In the genomic region with DNA sequence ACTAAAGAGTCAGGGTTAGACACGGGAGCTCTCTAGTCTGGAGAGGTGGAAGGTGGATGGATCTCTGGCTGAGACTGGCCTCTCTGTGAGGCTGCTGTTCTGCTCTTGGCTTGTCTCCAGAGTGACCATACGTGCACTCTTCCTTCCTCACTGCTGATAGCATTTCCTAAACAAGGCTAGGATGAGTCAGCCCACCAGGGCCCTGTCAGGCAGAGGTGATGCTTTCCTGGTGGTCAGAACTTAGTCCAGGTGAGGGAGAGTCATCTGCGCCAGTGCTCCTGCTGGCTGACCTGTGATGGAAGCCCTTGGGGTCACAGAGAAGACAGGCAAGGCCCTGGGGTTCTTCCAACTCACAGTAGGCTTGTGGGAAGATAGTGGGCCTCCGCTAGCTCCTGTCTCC, we compare ENCODE assay signal across 17 cellular contexts. TPM values are rescaled to one million over a fixed set of nuclear protein-coding genes. Genes with fewer than 3 reads are reported as not detected.
DNase-seq lines count a peak whose midpoint lies in the region; ATAC-seq, FAIRE-seq and TF ChIP-seq lines count a peak whose summit lies in the region.
"Had no signal": no experiment of that assay in that cellular context is flagged by ENCODE, and none has a peak within 500 bp of the region (broad histone marks: within the 10 kb centered on the region; RNA-seq: fewer than 3 reads in every experiment).

No MANE protein-coding gene starts in this region.

- H3K27me3 Mint-ChIP-seq in naive thymus-derived CD4-positive, alpha-beta T cell: peaks cover 0 to 31% (median 5%) of the 10 kb centered on the region in 5 donors

- no peak overlapping the region for H3K4me3 ChIP-seq in RWPE2 (ENCODE audit: severe bottlenecking)
- no peak overlapping the region for H3K4me3 ChIP-seq in endothelial cell of umbilical vein (replicated peaks in 1 of 3; ENCODE audit: insufficient read depth in 1 of 3, low read depth in 1 of 3, low read length in 3 of 3)
- H3K4me3 ChIP-seq in naive thymus-derived CD4-positive, alpha-beta T cell (ENCODE audit: low read length): no peak overlapping the region
- H3K4me3 ChIP-seq in coronary artery: no peak overlapping the region
- H3K4me3 ChIP-seq: colonic mucosa, Peyer's patch had no signal

- H3K27me3 ChIP-seq in RWPE2 (ENCODE audit: insufficient read depth, poor library complexity, severe bottlenecking) (no peaks in the 10 kb centered on the region), endothelial cell of umbilical vein (ENCODE audit: control insufficient read depth in 2 of 2, insufficient read depth in 2 of 2, low read length in 2 of 2) (no peaks in the 10 kb centered on the region)
- no peaks in the 10 kb centered on the region for H3K27me3 ChIP-seq in naive thymus-derived CD4-positive, alpha-beta T cell (ENCODE audit: control insufficient read depth in 2 of 2, insufficient read depth in 2 of 2, low read length in 2 of 2)
- H3K27me3 ChIP-seq: colonic mucosa, Peyer's patch had no signal

- no peak overlapping the region for H2AFZ ChIP-seq in endothelial cell of umbilical vein (ENCODE audit: low read depth, low read length)

- BruUV-seq in endothelial cell of umbilical vein (replicated peaks; lab: Mats Ljungman, UMichigan): no TSS peak

- no peak overlapping the region for H3K9ac ChIP-seq in endothelial cell of umbilical vein (replicated peaks; ENCODE audit: extremely low read depth, insufficient read depth, low read length)

- no peaks in the 10 kb centered on the region for H3K36me3 Mint-ChIP-seq in naive thymus-derived CD4-positive, alpha-beta T cell
- H3K36me3 Mint-ChIP-seq: naive thymus-derived CD8-positive, alpha-beta T cell had no signal

- peak; percentile 23 for DNase-seq in HCEC 1CT
- peak; percentile 60 for DNase-seq in RWPE2 (ENCODE audit: low spot score)
- peak; percentile 53 for DNase-seq in endothelial cell of umbilical vein (ENCODE audit: low read depth, low spot score)
- no peak for DNase-seq in naive thymus-derived CD4-positive, alpha-beta T cell
- no peak for DNase-seq in HTR-8/SVneo (ENCODE audit: insufficient read length, low spot score)
- no peak for DNase-seq in coronary artery (ENCODE audit: low spot score)
- DNase-seq in SK-N-DZ (ENCODE audit: low spot score): no peak
- DNase-seq: activated naive CD4-positive, alpha-beta T cell treated with anti-CD3 and anti-CD28 coated beads for 36 hours; colonic mucosa; naive thymus-derived CD8-positive, alpha-beta T cell; NCI-H1105 treated with DMSO at 0.1 percent for 48 hours; NCI-H446 treated with DMSO at 0.1 percent for 48 hours; Peyer's patch; substantia nigra had no signal

- H3K27ac Mint-ChIP-seq in naive thymus-derived CD4-positive, alpha-beta T cell: no peak overlapping the region
- H3K27ac Mint-ChIP-seq: activated naive CD4-positive, alpha-beta T cell treated with anti-CD3 and anti-CD28 coated beads for 36 hours had no signal

- no peak overlapping the region for H3K4me3 Mint-ChIP-seq in naive thymus-derived CD4-positive, alpha-beta T cell
- H3K4me3 Mint-ChIP-seq: activated naive CD4-positive, alpha-beta T cell treated with anti-CD3 and anti-CD28 coated beads for 36 hours; naive thymus-derived CD8-positive, alpha-beta T cell had no signal

- H4K20me1 ChIP-seq in endothelial cell of umbilical vein (replicated peaks; ENCODE audit: control insufficient read depth, extremely low read depth, insufficient read depth, low read length): no peaks in the 10 kb centered on the region

- H3K9me3 Mint-ChIP-seq in naive thymus-derived CD4-positive, alpha-beta T cell: no peaks in the 10 kb centered on the region
- H3K9me3 Mint-ChIP-seq: activated naive CD4-positive, alpha-beta T cell treated with anti-CD3 and anti-CD28 coated beads for 36 hours; naive thymus-derived CD8-positive, alpha-beta T cell had no signal

- H3K36me3 ChIP-seq in RWPE2 (ENCODE audit: low read depth): no peaks in the 10 kb centered on the region
- peaks cover 0 to 10% of the 10 kb centered on the region in 2 experiments for H3K36me3 ChIP-seq in endothelial cell of umbilical vein (ENCODE audit: control insufficient read depth in 2 of 2, extremely low read depth in 1 of 2, insufficient read depth in 2 of 2, low read length in 2 of 2)
- no peaks in the 10 kb centered on the region for H3K36me3 ChIP-seq in naive thymus-derived CD4-positive, alpha-beta T cell (ENCODE audit: control insufficient read depth in 2 of 3, insufficient read depth in 3 of 3, low read length in 3 of 3)
- H3K36me3 ChIP-seq: colonic mucosa, Peyer's patch had no signal

- H3K79me2 ChIP-seq in endothelial cell of umbilical vein (ENCODE audit: control insufficient read depth, insufficient read depth, low read length): no peaks in the 10 kb centered on the region

- H3K4me1 ChIP-seq in RWPE2 (ENCODE audit: insufficient read depth, poor library complexity, severe bottlenecking) (no peaks in the 10 kb centered on the region), endothelial cell of umbilical vein (ENCODE audit: control insufficient read depth, extremely low read depth, insufficient read depth, low read length) (peaks cover 13% of the 10 kb centered on the region)
- no peaks in the 10 kb centered on the region for H3K4me1 ChIP-seq in naive thymus-derived CD4-positive, alpha-beta T cell (ENCODE audit: control insufficient read depth in 2 of 2, insufficient read depth in 2 of 2, low read length in 2 of 2)
- H3K4me1 ChIP-seq: colonic mucosa, Peyer's patch had no signal

- CTCF ChIA-PET in endothelial cell of umbilical vein (lab: Charles Lee): interaction anchor here (0.8 to 2.2 kb wide), 6 partner anchors 11 to 95 kb away, joined by 3 to 11 read pairs (median 4); no protein-coding TSS in a partner anchor
- CTCF ChIA-PET in naive thymus-derived CD4-positive, alpha-beta T cell (lab: Charles Lee): interaction anchor here (0.6 kb wide), 1 partner anchor 1705 kb away, joined by 5 read pairs; no protein-coding TSS in a partner anchor

- peak; percentile 82 for ATAC-seq in RWPE2 (ENCODE audit: low read depth)
- peak; percentile 54 for ATAC-seq in naive thymus-derived CD4-positive, alpha-beta T cell
- ATAC-seq in GM18511 (IDR thresholded peaks at IDR 0.05; ENCODE audit: unreplicated experiment): no peak
- ATAC-seq: naive thymus-derived CD8-positive, alpha-beta T cell had no signal

- FAIRE-seq in endothelial cell of umbilical vein (lab: Jason Lieb, UNC): peak; percentile 87
- FAIRE-seq in HTR-8/SVneo (lab: Jason Lieb, UNC): no peak

- peak overlapping the region; percentile 14 for H3K4me2 ChIP-seq in endothelial cell of umbilical vein (ENCODE audit: insufficient read depth, low read length)

- H3K9me1 ChIP-seq in endothelial cell of umbilical vein (replicated peaks; ENCODE audit: control insufficient read depth, extremely low read depth, insufficient read depth, low read length): no peaks in the 10 kb centered on the region

- no peaks in the 10 kb centered on the region for H3K9me3 ChIP-seq in RWPE2 (ENCODE audit: severe bottlenecking)
- H3K9me3 ChIP-seq in endothelial cell of umbilical vein (replicated peaks; ENCODE audit: control insufficient read depth, insufficient read depth, low read length): no peaks in the 10 kb centered on the region
- H3K9me3 ChIP-seq in naive thymus-derived CD4-positive, alpha-beta T cell (ENCODE audit: control insufficient read depth in 2 of 3, low read length in 3 of 3): no peaks in the 10 kb centered on the region
- H3K9me3 ChIP-seq: colonic mucosa, Peyer's patch had no signal

- no peak for TF ChIP-seq POLR2A in endothelial cell of umbilical vein (IDR thresholded peaks at IDR 0.05; ENCODE audit: low read depth, low read length)

- H3K27ac ChIP-seq in RWPE2 (ENCODE audit: poor library complexity, severe bottlenecking) (no peak overlapping the region), endothelial cell of umbilical vein (ENCODE audit: insufficient read depth, low read depth, low read length) (no peak overlapping the region), coronary artery (peak overlapping the region in 1 of 2 donors; percentile 34)
- H3K27ac ChIP-seq in naive thymus-derived CD4-positive, alpha-beta T cell (ENCODE audit: low read depth, low read length): no peak overlapping the region
- H3K27ac ChIP-seq: C4-2B, colonic mucosa, Peyer's patch had no signal

- H3K4me1 Mint-ChIP-seq in naive thymus-derived CD4-positive, alpha-beta T cell: no peaks in the 10 kb centered on the region
- H3K4me1 Mint-ChIP-seq: naive thymus-derived CD8-positive, alpha-beta T cell had no signal

- POLR2A ChIA-PET in endothelial cell of umbilical vein (lab: Charles Lee): no interaction called here
- POLR2A ChIA-PET in naive thymus-derived CD4-positive, alpha-beta T cell (lab: Charles Lee): no interaction called here

- dilution Hi-C loops in endothelial cell of umbilical vein (cut with MboI; ENCODE audit: extremely low pct_ligation_motif_present, low sequenced_read_pairs): loop anchor here (25.0 kb wide), 1 partner anchor 129 kb away; no protein-coding TSS in a partner anchor

- TF ChIP-seq CTCF in RWPE2 (IDR thresholded peaks at IDR 0.05; ENCODE audit: poor library complexity, severe bottlenecking) (no peak), endothelial cell of umbilical vein (IDR thresholded peaks at IDR 0.05; ENCODE audit: extremely low read depth in 1 of 2, insufficient read depth in 1 of 2, low read depth in 1 of 2, low read length in 2 of 2) (no peak), coronary artery (IDR thresholded peaks at IDR 0.05) (no peak)

- intact Hi-C loops in endothelial cell of umbilical vein (cut with micrococcal nuclease): no loop called here
- intact Hi-C loops in naive thymus-derived CD4-positive, alpha-beta T cell (cut with micrococcal nuclease): no loop called here

RNA-seq across cellular contexts. Expression of a gene that starts 16.3 kb away (rescaled TPM):
- total RNA-seq in endothelial cell of umbilical vein: 36.2 and 41.7 TPM in 2 replicates
- polyA plus RNA-seq in endothelial cell of umbilical vein: 18.4 and 18.7 TPM in 2 replicates
- polyA plus RNA-seq in endothelial cell of umbilical vein (2011; cell fraction: cytosol; rRNA removed): 17.4 and 18.4 TPM in 2 replicates
- polyA plus RNA-seq in endothelial cell of umbilical vein (2011; cell fraction: nucleus; rRNA removed): 87.4 and 90.5 TPM in 2 replicates
- polyA plus RNA-seq in endothelial cell of umbilical vein (2012): 14.5 and 22.1 TPM in 2 replicates
- 37.3 and 37.7 TPM in 2 replicates for polyA minus RNA-seq in endothelial cell of umbilical vein
- not detected for polyA minus RNA-seq in endothelial cell of umbilical vein (2011; cell fraction: cytosol; rRNA and poly(A)+ RNA removed)
- polyA minus RNA-seq in endothelial cell of umbilical vein (2011; cell fraction: nucleus; rRNA and poly(A)+ RNA removed): 27.8 and 30.2 TPM in 2 replicates
- total RNA-seq in naive thymus-derived CD4-positive, alpha-beta T cell: under 1 TPM; 0.19 to 0.30 (median 0.20) TPM
- polyA plus RNA-seq in naive thymus-derived CD4-positive, alpha-beta T cell: under 1 TPM in 1 of 2 donors, not detected in 1; 0.02 TPM
- polyA plus RNA-seq in SK-N-DZ (2014; cell fraction: cytosol; rRNA removed): 0.12 and 0.14 TPM in 2 replicates
- polyA plus RNA-seq in SK-N-DZ (2014; cell fraction: nucleus; rRNA removed): 0.05 and 0.64 TPM in 2 replicates

RNA-seq across cellular contexts. Expression of a gene that starts 51.0 kb away (rescaled TPM):
- not detected in 2 replicates for total RNA-seq in endothelial cell of umbilical vein
- polyA plus RNA-seq in endothelial cell of umbilical vein: not detected in 2 replicates
- polyA plus RNA-seq in endothelial cell of umbilical vein (2011; cell fraction: cytosol; rRNA removed): not detected in 2 replicates
- polyA plus RNA-seq in endothelial cell of umbilical vein (2011; cell fraction: nucleus; rRNA removed): not detected in 2 replicates
- not detected in 2 replicates for polyA plus RNA-seq in endothelial cell of umbilical vein (2012)
- polyA minus RNA-seq in endothelial cell of umbilical vein: not detected in 2 replicates
- polyA minus RNA-seq in endothelial cell of umbilical vein (2011; cell fraction: cytosol; rRNA and poly(A)+ RNA removed): not detected
- polyA minus RNA-seq in endothelial cell of umbilical vein (2011; cell fraction: nucleus; rRNA and poly(A)+ RNA removed): not detected in 2 replicates
- not detected for total RNA-seq in naive thymus-derived CD4-positive, alpha-beta T cell
- polyA plus RNA-seq in naive thymus-derived CD4-positive, alpha-beta T cell: not detected
- polyA plus RNA-seq in SK-N-DZ (2014; cell fraction: cytosol; rRNA removed): not detected in 2 replicates
- 0.30 TPM in 1 of 2 replicates, not detected in the other for polyA plus RNA-seq in SK-N-DZ (2014; cell fraction: nucleus; rRNA removed)
- total RNA-seq: activated CD8-positive, alpha-beta memory T cell treated with anti-CD3 and anti-CD28 coated beads for 36 hours; activated naive CD4-positive, alpha-beta T cell treated with anti-CD3 and anti-CD28 coated beads for 36 hours; naive thymus-derived CD8-positive, alpha-beta T cell had no signal
- polyA plus RNA-seq: naive thymus-derived CD8-positive, alpha-beta T cell had no signal

Comparison
In these comparisons a context has a peak if more than half of its experiments do, and no peak if none do; other contexts are left out.
1. DNase-seq: peak in HCEC 1CT (single experiment), RWPE2 (single experiment) and endothelial cell of umbilical vein (single experiment); none in naive thymus-derived CD4-positive, alpha-beta T cell (0 of 9), HTR-8/SVneo (single experiment), coronary artery (single experiment) and SK-N-DZ (single experiment).
2. RNA of a gene that starts 16.3 kb away (total RNA-seq): 36.2 to 41.7 TPM in endothelial cell of umbilical vein; 0.19 to 0.30 TPM in naive thymus-derived CD4-positive, alpha-beta T cell; every median in the first group is over 10 times any median in the second.